Comparison of ENCODE assay signal across 29 cellular contexts in the genomic region with DNA sequence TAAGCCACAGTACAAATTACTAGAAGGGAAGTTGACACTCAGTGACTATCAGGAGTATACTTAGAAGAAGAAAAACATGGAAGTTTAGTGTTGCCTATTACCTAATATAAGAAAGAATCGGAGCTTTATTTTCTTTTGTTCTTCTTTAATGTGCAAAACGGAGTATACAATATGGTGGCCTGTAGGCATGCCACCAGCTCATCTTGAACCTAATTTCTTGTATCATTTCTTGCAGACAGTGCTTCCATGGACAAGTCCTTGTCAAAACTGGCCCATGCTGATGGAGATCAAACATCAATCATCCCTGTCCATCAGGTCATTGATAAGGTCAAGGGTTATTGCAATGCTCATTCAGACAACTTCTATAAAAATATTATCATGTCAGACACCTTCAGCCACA.
DNase-seq lines count a peak whose midpoint lies in the region; ATAC-seq, FAIRE-seq and TF ChIP-seq lines count a peak whose summit lies in the region.
"Had no signal": no experiment of that assay in that cellular context is flagged by ENCODE, and none has a peak within 500 bp of the region (broad histone marks: within the 10 kb centered on the region; RNA-seq: fewer than 3 reads in every experiment).

No MANE protein-coding gene starts in this region.

- H3K27me3 ChIP-seq in HepG2 (ENCODE audit: control insufficient read depth in 1 of 2, insufficient read depth in 2 of 2, low read length in 2 of 2): no peaks in the 10 kb centered on the region
- no peaks in the 10 kb centered on the region for H3K27me3 ChIP-seq in right lobe of liver
- H3K27me3 ChIP-seq: BE2C; BLaER1; BLaER1 treated with 17β-estradiol and CSF1 and Interleukin-3, amounts not matched to agents 10 nM and 100 nM had no signal

- intact Hi-C loops in HepG2 (cut with micrococcal nuclease; ENCODE audit: unreplicated experiment) (no loop called here), right lobe of liver (cut with DNase I) (no loop called here)

- DNase-seq in HepG2 (ENCODE audit: low spot score) (no peak), right lobe of liver (no peak)
- DNase-seq: 8988T; ACHN; AML-193; BE2C; C1 segment of cervical spinal cord; Caco-2; Calu3; CD4-positive, alpha-beta memory T cell; CD4-positive, alpha-beta T cell; CD4-positive, CD25-positive, alpha-beta regulatory T cell; CD8-positive, alpha-beta memory T cell; CD8-positive, alpha-beta T cell; COR-L47; DMS 273 treated with DMSO at 0.1 percent for 48 hours; DMS153; DMS53; DMS79; DMS79 treated with DMSO at 0.1 percent for 48 hours; DND-41; EL had no signal

- no peak for ATAC-seq in HepG2
- ATAC-seq in right lobe of liver: no peak
- ATAC-seq: A549; CD8-positive, alpha-beta T cell had no signal

- no peak for TF ChIP-seq EP300 in HepG2 (IDR thresholded peaks at IDR 0.05; ENCODE audit: low read depth in 2 of 2, low read length in 2 of 2)
- TF ChIP-seq EP300 in HepG2 (CRISPR knock-in tag; IDR thresholded peaks at IDR 0.05; ENCODE audit: borderline replicate concordance): no peak

- WGBS in HepG2 (ENCODE audit: low lambda C conversion rate): 97% methylated on average over 2 of the region's 2 CpGs
- 100% methylated on average over 2 of the region's 2 CpGs for WGBS in right lobe of liver (ENCODE audit: insufficient coverage, low coverage, low lambda C conversion rate, missing lambda C conversion rate)

- in situ Hi-C loops in HepG2 (cut with HindIII; ENCODE audit: extremely low pct_ligation_motif_present, low pct_unique_long_range_greater_than_20kb): no loop called here

- H3K36me3 ChIP-seq in HepG2 (replicated peaks in 1 of 2; ENCODE audit: control insufficient read depth in 1 of 2, insufficient read depth in 2 of 2, low read length in 2 of 2) (peaks cover 33 to 80% of the 10 kb centered on the region in 2 experiments), right lobe of liver (peaks cover 0 to 55% (median 16%) of the 10 kb centered on the region in 4 donors)
- H3K36me3 ChIP-seq: BE2C; BLaER1; BLaER1 treated with 17β-estradiol and CSF1 and Interleukin-3, amounts not matched to agents 10 nM and 100 nM had no signal

- FAIRE-seq in HepG2 (lab: Jason Lieb, UNC): no peak
- FAIRE-seq: A204.1, A549, D721Med had no signal

- no peak for TF ChIP-seq CTCF in HepG2 (CRISPR knock-in tag; IDR thresholded peaks at IDR 0.05)
- TF ChIP-seq CTCF in right lobe of liver (IDR thresholded peaks at IDR 0.05): no peak

- no peak overlapping the region for H2AFZ ChIP-seq in HepG2 (ENCODE audit: low read length)

- H3K27ac ChIP-seq in HepG2 (ENCODE audit: extremely low read length, insufficient read depth, low read length): no peak overlapping the region
- no peak overlapping the region for H3K27ac ChIP-seq in right lobe of liver
- H3K27ac ChIP-seq: 22Rv1; A549; BLaER1; BLaER1 treated with 17β-estradiol and CSF1 and Interleukin-3, amounts not matched to agents 10 nM and 100 nM; C4-2B had no signal

- TF ChIP-seq RAD21 in HepG2 (CRISPR knock-in tag; IDR thresholded peaks at IDR 0.05): no peak

- POLR2A ChIA-PET in HepG2 (lab: Yijun Ruan, JAX): no interaction called here

- H3K79me2 ChIP-seq in HepG2 (ENCODE audit: insufficient read depth, low read length): no peaks in the 10 kb centered on the region

- TF ChIP-seq POLR2A in HepG2 (IDR thresholded peaks at IDR 0.05; ENCODE audit: insufficient read depth in 1 of 2, low read depth in 2 of 2, low read length in 2 of 2): no peak
- TF ChIP-seq POLR2A in right lobe of liver (IDR thresholded peaks at IDR 0.05): no peak

- H3K9ac ChIP-seq in HepG2 (ENCODE audit: insufficient read depth, low read depth, low read length): no peak overlapping the region
- H3K9ac ChIP-seq: BLaER1; BLaER1 treated with 17β-estradiol and CSF1 and Interleukin-3, amounts not matched to agents 10 nM and 100 nM had no signal

- H3K9me3 ChIP-seq in HepG2 (ENCODE audit: low read length) (no peaks in the 10 kb centered on the region), right lobe of liver (no peaks in the 10 kb centered on the region)
- H3K9me3 ChIP-seq: A549; BE2C; BLaER1; BLaER1 treated with 17β-estradiol and CSF1 and Interleukin-3, amounts not matched to agents 10 nM and 100 nM; Caco-2 had no signal

- no peak overlapping the region for H3K4me2 ChIP-seq in HepG2 (ENCODE audit: low read depth, low read length)
- H3K4me2 ChIP-seq: A549; BLaER1; BLaER1 treated with 17β-estradiol and CSF1 and Interleukin-3, amounts not matched to agents 10 nM and 100 nM had no signal

- no peaks in the 10 kb centered on the region for H3K4me1 ChIP-seq in HepG2 (ENCODE audit: insufficient read depth, low read length)
- H3K4me1 ChIP-seq in right lobe of liver: no peaks in the 10 kb centered on the region
- H3K4me1 ChIP-seq: A549; BE2C; BLaER1; BLaER1 treated with 17β-estradiol and CSF1 and Interleukin-3, amounts not matched to agents 10 nM and 100 nM; Caco-2 had no signal

- BruUV-seq in HepG2 (replicated peaks; lab: Mats Ljungman, UMichigan): no TSS peak

- no peak overlapping the region for H3K4me3 ChIP-seq in HepG2 (replicated peaks in 1 of 3; ENCODE audit: insufficient read depth in 1 of 3, low read depth in 2 of 3, low read length in 3 of 3)
- no peak overlapping the region for H3K4me3 ChIP-seq in right lobe of liver
- H3K4me3 ChIP-seq: A549; BLaER1; BLaER1 treated with 17β-estradiol and CSF1 and Interleukin-3, amounts not matched to agents 10 nM and 100 nM had no signal

- no peaks in the 10 kb centered on the region for H4K20me1 ChIP-seq in HepG2 (ENCODE audit: insufficient read depth, low read length)
- H4K20me1 ChIP-seq: BLaER1; BLaER1 treated with 17β-estradiol and CSF1 and Interleukin-3, amounts not matched to agents 10 nM and 100 nM had no signal

- CTCF ChIA-PET in HepG2 (lab: Yijun Ruan, JAX; ENCODE audit: low intra/inter-chr PET ratio, low total read pairs): no interaction called here

TF ChIP-seq in HepG2, 621 proteins besides CTCF, POLR2A, EP300 and RAD21:
- TF ChIP-seq RBM22 (optimal IDR thresholded peaks at IDR 0.05; ENCODE audit: low read length) (peak; percentile 91), U2AF1 (optimal IDR thresholded peaks at IDR 0.05; ENCODE audit: low read depth, low read length) (no peak), ELF1 (CRISPR knock-in tag; IDR thresholded peaks at IDR 0.05) (no peak), PHF8 (CRISPR knock-in tag; IDR thresholded peaks at IDR 0.05) (no peak)
- TF ChIP-seq, protein P1, sequence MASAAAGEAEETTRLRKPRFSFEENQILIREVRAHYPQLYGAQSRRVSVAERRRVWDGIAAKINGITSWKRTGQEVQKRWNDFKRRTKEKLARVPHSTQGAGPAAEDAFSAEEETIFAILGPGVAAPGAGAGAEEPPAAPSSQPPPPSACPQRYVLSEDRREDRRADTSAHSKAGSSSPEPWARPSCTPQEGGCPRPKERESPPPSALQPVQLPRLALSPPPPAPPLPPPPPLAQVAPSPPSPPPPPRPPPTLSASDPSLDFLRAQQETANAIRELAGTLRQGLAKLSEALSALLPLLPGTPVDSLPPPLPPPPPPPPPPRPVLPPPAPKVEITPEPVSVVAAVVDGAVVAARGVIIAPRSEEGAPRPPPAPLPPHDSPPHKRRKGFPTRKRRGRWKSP (CRISPR knock-in tag; IDR thresholded peaks at IDR 0.05): no peak
TF ChIP-seq in HepG2: peak in this region for 1.
